In the genomic region with DNA sequence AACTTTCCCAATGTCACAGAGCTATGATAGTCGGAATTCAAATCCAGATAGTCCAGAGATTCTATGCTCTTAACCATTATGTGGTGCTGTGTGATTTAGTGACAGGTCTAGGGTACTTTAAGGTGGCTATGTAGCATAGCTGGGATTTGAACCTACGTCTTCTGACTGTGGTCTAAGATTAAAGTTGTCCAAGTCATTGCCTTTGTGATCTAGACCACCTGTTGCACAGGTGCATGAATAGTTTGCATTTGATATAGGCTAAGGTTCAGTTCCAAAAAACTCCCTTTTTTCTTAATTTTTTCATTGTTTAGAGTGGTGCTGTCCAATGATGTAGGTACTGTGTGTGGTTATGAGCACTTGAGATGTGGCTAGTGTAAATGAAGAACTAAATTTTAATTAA, we compare ENCODE assay signal across 1 cellular context.
TF ChIP-seq lines count a peak whose summit lies in the region.

No MANE protein-coding gene starts in this region.

TF ChIP-seq in A549, 52 proteins besides CTCF, POLR2A, EP300 and RAD21:
- TF ChIP-seq PBX3 (IDR thresholded peaks at IDR 0.05) (no peak), RARB (CRISPR knock-in tag; IDR thresholded peaks at IDR 0.05) (no peak), POLR2AphosphoS2 (conservative IDR thresholded peaks at IDR 0.05; ENCODE audit: low read length) (no peak), CHD2 (IDR thresholded peaks at IDR 0.05; ENCODE audit: low read length, partially characterized antibody) (no peak), HDAC2 (IDR thresholded peaks at IDR 0.05) (no peak)
